ENCODE assay signal across 15 cellular contexts in the genomic region with DNA sequence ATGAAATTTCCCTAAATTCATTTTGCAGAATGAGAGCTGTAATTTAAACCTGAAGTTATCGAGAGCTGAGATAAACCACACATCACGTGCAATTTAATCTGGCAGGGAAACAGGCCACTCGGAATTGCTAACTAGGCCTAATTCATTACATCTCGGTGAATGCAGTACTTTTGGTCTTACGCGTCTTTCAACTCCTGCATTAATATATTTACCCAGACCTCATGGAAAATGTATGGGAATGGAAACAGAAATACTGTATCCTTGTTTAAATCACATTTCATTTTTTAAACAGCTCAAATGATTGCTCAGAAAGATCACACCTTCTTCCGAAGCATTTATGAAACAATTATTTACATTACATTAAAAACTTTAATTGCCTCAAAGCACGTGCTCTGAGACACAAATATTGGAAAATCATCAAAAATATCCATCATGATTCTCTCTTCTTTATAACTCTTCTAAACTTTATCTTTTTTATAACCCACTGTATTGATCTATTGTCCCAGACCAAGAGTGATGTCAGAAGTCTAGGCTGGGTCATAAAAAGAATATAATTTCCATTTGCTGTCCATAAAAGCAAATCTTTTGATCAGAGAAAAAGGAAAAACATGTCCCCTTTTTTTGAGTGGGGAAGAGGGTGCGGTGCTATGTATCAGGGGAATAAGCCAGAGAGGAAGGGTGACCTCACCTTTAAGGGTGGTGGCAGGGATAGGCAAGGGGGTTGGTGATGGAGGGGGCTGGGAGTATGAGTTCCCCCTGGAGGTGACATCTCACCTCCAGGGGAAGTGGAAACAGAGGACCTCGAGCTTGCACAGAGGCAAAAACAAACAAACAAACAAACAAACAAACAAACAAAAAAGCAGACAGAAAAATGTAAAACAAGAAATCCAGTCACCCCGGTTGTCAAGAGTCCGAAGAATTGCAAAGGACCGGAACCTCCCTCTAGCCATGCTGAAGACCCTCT. TPM values are rescaled to one million over a fixed set of nuclear protein-coding genes. Genes with fewer than 3 reads are reported as not detected.
DNase-seq lines count a peak whose midpoint lies in the region; ATAC-seq and TF ChIP-seq lines count a peak whose summit lies in the region.
"Had no signal": no experiment of that assay in that cellular context is flagged by ENCODE, and none has a peak within 500 bp of the region (broad histone marks: within the 10 kb centered on the region; RNA-seq: fewer than 3 reads in every experiment).

No MANE protein-coding gene starts in this region.

- peak overlapping the region; percentile 70 for H3K4me3 Mint-ChIP-seq in activated naive CD8-positive, alpha-beta T cell
- H3K4me3 Mint-ChIP-seq in activated naive CD8-positive, alpha-beta T cell treated with anti-CD3 and anti-CD28 coated beads, Interleukin-2, amount 50 U/mL, for 24 hours = no peak overlapping the region
- H3K4me3 Mint-ChIP-seq in endothelial cell (ENCODE audit: unreplicated experiment) = peak overlapping the region; percentile 72
- peak overlapping the region; percentile 4 to 67 for H3K4me3 Mint-ChIP-seq in stimulated activated naive B cell treated with anti-CD40 and anti-IgM and Interleukin-4, amounts not matched to agents 10 μg/mL and 1 μg/mL and 100 μg/mL, for 72 hours

- H3K36me3 Mint-ChIP-seq in activated naive CD8-positive, alpha-beta T cell = peaks cover 4% of the 10 kb centered on the region
- no peaks in the 10 kb centered on the region for H3K36me3 Mint-ChIP-seq in activated naive CD8-positive, alpha-beta T cell treated with anti-CD3 and anti-CD28 coated beads, Interleukin-2, amount 50 U/mL, for 24 hours (ENCODE audit: low read depth)
- H3K36me3 Mint-ChIP-seq in endothelial cell (ENCODE audit: low read depth, unreplicated experiment) = no peaks in the 10 kb centered on the region
- H3K36me3 Mint-ChIP-seq in stimulated activated naive B cell treated with anti-CD40 and anti-IgM and Interleukin-4, amounts not matched to agents 10 μg/mL and 1 μg/mL and 100 μg/mL, for 72 hours = peaks cover 0 to 3% of the 10 kb centered on the region in 2 donors

- ATAC-seq in activated naive CD8-positive, alpha-beta T cell treated with anti-CD3 and anti-CD28 coated beads, Interleukin-2, amount 50 U/mL, for 24 hours = no peak
- no peak for ATAC-seq in stimulated activated naive B cell treated with anti-CD40 and anti-IgM and Interleukin-4, amounts not matched to agents 10 μg/mL and 1 μg/mL and 100 μg/mL, for 72 hours (replicated peaks)
- ATAC-seq: left cardiac atrium had no signal

- no peak for TF ChIP-seq CTCF in endothelial cell (IDR thresholded peaks at IDR 0.05; ENCODE audit: unreplicated experiment)

- DNase-seq in activated naive CD8-positive, alpha-beta T cell treated with anti-CD3 and anti-CD28 coated beads, Interleukin-2, amount 50 U/mL, for 24 hours = no peak
- peak; percentile 32 for DNase-seq in SK-N-DZ (ENCODE audit: low spot score)
- DNase-seq in endothelial cell (ENCODE audit: low spot score) = no peak
- DNase-seq in stimulated activated naive B cell treated with anti-CD40 and anti-IgM and Interleukin-4, amounts not matched to agents 10 μg/mL and 1 μg/mL and 100 μg/mL, for 72 hours = no peak
- no peak for DNase-seq in DMS 273 (lab: John Stamatoyannopoulos, UW; ENCODE audit: unreplicated experiment)
- no peak for DNase-seq in putamen (ENCODE audit: low spot score)
- no peak for DNase-seq in LoVo (ENCODE audit: low spot score)
- DNase-seq: aorta, hypothalamus, left cardiac atrium, NCI-H1436, T-helper 1 cell had no signal

- peaks cover 20% of the 10 kb centered on the region for H3K4me1 Mint-ChIP-seq in activated naive CD8-positive, alpha-beta T cell (ENCODE audit: low read depth)
- peaks cover 12% of the 10 kb centered on the region for H3K4me1 Mint-ChIP-seq in activated naive CD8-positive, alpha-beta T cell treated with anti-CD3 and anti-CD28 coated beads, Interleukin-2, amount 50 U/mL, for 24 hours
- peaks cover 5% of the 10 kb centered on the region for H3K4me1 Mint-ChIP-seq in endothelial cell (ENCODE audit: unreplicated experiment)
- H3K4me1 Mint-ChIP-seq in stimulated activated naive B cell treated with anti-CD40 and anti-IgM and Interleukin-4, amounts not matched to agents 10 μg/mL and 1 μg/mL and 100 μg/mL, for 72 hours = peaks cover 12 to 28% of the 10 kb centered on the region in 2 donors

- no peaks in the 10 kb centered on the region for H3K9me3 Mint-ChIP-seq in activated naive CD8-positive, alpha-beta T cell (ENCODE audit: low read depth)
- H3K9me3 Mint-ChIP-seq in activated naive CD8-positive, alpha-beta T cell treated with anti-CD3 and anti-CD28 coated beads, Interleukin-2, amount 50 U/mL, for 24 hours = no peaks in the 10 kb centered on the region
- H3K9me3 Mint-ChIP-seq in endothelial cell (ENCODE audit: unreplicated experiment) = no peaks in the 10 kb centered on the region
- no peaks in the 10 kb centered on the region for H3K9me3 Mint-ChIP-seq in stimulated activated naive B cell treated with anti-CD40 and anti-IgM and Interleukin-4, amounts not matched to agents 10 μg/mL and 1 μg/mL and 100 μg/mL, for 72 hours

- no peak overlapping the region for H3K27ac Mint-ChIP-seq in activated naive CD8-positive, alpha-beta T cell
- no peak overlapping the region for H3K27ac Mint-ChIP-seq in activated naive CD8-positive, alpha-beta T cell treated with anti-CD3 and anti-CD28 coated beads, Interleukin-2, amount 50 U/mL, for 24 hours
- H3K27ac Mint-ChIP-seq in endothelial cell (ENCODE audit: unreplicated experiment) = no peak overlapping the region
- H3K27ac Mint-ChIP-seq in stimulated activated naive B cell treated with anti-CD40 and anti-IgM and Interleukin-4, amounts not matched to agents 10 μg/mL and 1 μg/mL and 100 μg/mL, for 72 hours = no peak overlapping the region

- H3K27me3 Mint-ChIP-seq in activated naive CD8-positive, alpha-beta T cell = peaks cover 28% of the 10 kb centered on the region
- H3K27me3 Mint-ChIP-seq in activated naive CD8-positive, alpha-beta T cell treated with anti-CD3 and anti-CD28 coated beads, Interleukin-2, amount 50 U/mL, for 24 hours = peaks cover 44% of the 10 kb centered on the region
- H3K27me3 Mint-ChIP-seq in endothelial cell (ENCODE audit: unreplicated experiment) = peaks cover 12% of the 10 kb centered on the region
- peaks cover 72 to 76% of the 10 kb centered on the region in 2 donors for H3K27me3 Mint-ChIP-seq in stimulated activated naive B cell treated with anti-CD40 and anti-IgM and Interleukin-4, amounts not matched to agents 10 μg/mL and 1 μg/mL and 100 μg/mL, for 72 hours

RNA-seq across cellular contexts. Expression of gene CUX2, which starts 1.7 kb away (rescaled TPM):
- 7.8 and 8.0 TPM in 2 replicates for polyA plus RNA-seq in SK-N-DZ (2014; cell fraction: cytosol; rRNA removed)
- 4.2 and 11.8 TPM in 2 replicates for polyA plus RNA-seq in SK-N-DZ (2014; cell fraction: nucleus; rRNA removed)
- total RNA-seq in endothelial cell (ENCODE audit: unreplicated experiment) = 0.67 TPM
- total RNA-seq: fibroblast of villous mesenchyme, HT1080 had no signal
- polyA plus RNA-seq: aorta had no signal
